Comparison of ENCODE assay signal across 16 cellular contexts in the genomic region with DNA sequence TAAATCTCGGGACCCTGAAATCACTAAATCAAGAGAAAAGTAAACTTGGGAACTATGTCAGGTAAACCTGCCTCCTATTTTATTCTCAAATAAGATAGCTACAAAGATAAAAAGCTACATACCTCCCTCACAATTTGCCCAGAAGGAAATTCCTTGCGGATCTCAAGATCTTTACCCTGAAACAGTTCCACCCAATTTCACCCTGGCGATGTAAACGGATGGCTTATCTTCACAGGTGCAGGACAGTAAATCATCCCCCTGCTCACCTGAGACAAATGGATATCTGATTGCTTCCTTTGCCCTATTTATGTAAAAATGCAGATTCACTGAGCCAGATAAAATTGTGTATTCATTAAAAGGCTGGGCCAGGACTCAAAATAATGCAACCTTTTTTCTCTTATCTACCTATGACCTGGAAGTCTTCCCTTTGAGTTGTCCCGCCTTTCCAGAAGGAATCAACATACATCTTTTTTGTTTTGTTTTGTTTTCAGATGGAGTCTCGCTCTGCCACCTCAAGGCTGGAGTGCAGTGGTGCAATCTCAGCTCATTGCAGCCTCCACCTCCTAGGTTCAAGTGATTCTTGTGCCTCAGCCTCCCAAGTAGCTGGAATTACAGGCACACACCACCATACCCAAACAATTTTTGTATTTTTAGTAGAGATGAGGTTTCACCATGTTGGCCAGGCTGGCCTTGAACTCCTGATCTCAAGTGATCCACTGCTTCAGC. TPM values are rescaled to one million over a fixed set of nuclear protein-coding genes. Genes with fewer than 3 reads are reported as not detected.
"Had no signal": no experiment of that assay in that cellular context is flagged by ENCODE, and none has a peak within 500 bp of the region (broad histone marks: within the 10 kb centered on the region; RNA-seq: fewer than 3 reads in every experiment).

No MANE protein-coding gene starts in this region.

- H3K9ac ChIP-seq: parathyroid adenoma had no signal

- ATAC-seq: activated T-cell treated with anti-CD3 and anti-CD28 coated beads, Interleukin-2, amount 50 U/mL, for 4 hours; gastrocnemius medialis; heart right ventricle; stimulated activated effector memory CD8-positive, alpha-beta T cell treated with anti-CD3 and anti-CD28 coated beads, Interleukin-12 subunit alpha, Interleukin-12 subunit beta, amount 100 ng/mL, for 72 hours had no signal

- H3K27me3 ChIP-seq: gastrocnemius medialis, heart right ventricle, thyroid gland had no signal

- H3K4me3 ChIP-seq: gastrocnemius medialis, heart right ventricle, smooth muscle cell, thyroid gland had no signal

- H3K27ac ChIP-seq: gastrocnemius medialis, heart right ventricle, parathyroid adenoma, thyroid gland had no signal

- H3K4me1 ChIP-seq: gastrocnemius medialis, heart right ventricle, parathyroid adenoma, thyroid gland had no signal

- H3K4me3 Mint-ChIP-seq: activated naive CD8-positive, alpha-beta T cell treated with anti-CD3 and anti-CD28 coated beads, Interleukin-2, amount 10 ng/mL, durations not matched to agents 7 days and 5 days; activated T-cell treated with anti-CD3 and anti-CD28 coated beads, Interleukin-2, amount 50 U/mL, for 4 hours; mesothelial cell of epicardium; stimulated activated effector memory CD8-positive, alpha-beta T cell treated with anti-CD3 and anti-CD28 coated beads, Interleukin-12 subunit alpha, Interleukin-12 subunit beta, amount 100 ng/mL, for 72 hours had no signal

- FAIRE-seq: colon, endothelial cell of umbilical vein had no signal

- H3K9me3 ChIP-seq: thyroid gland had no signal

- H3K27me3 Mint-ChIP-seq: activated naive CD8-positive, alpha-beta T cell treated with anti-CD3 and anti-CD28 coated beads, Interleukin-2, amount 10 ng/mL, durations not matched to agents 7 days and 5 days had no signal

- DNase-seq: activated CD4-positive, alpha-beta T cell treated with anti-CD3 and anti-CD28 coated beads, Interleukin-2, amount 50 U/mL, for 48 hours; activated CD4-positive, CD25-positive, alpha-beta regulatory T cell treated with anti-CD3 and anti-CD28 coated beads, Interleukin-2, amount 50 U/mL, for 72 hours; activated gamma-delta T cell; activated naive CD8-positive, alpha-beta T cell treated with anti-CD3 and anti-CD28 coated beads, Interleukin-2, amount 10 ng/mL, durations not matched to agents 7 days and 5 days; activated T-cell treated with anti-CD3 and anti-CD28 coated beads, Interleukin-2, amount 50 U/mL, for 4 hours; aorta; gastrocnemius medialis; heart right ventricle; retina; thyroid gland had no signal

- H3K27ac Mint-ChIP-seq: activated naive CD8-positive, alpha-beta T cell treated with anti-CD3 and anti-CD28 coated beads, Interleukin-2, amount 10 ng/mL, durations not matched to agents 7 days and 5 days; mesothelial cell of epicardium; stimulated activated effector memory CD8-positive, alpha-beta T cell treated with anti-CD3 and anti-CD28 coated beads, Interleukin-12 subunit alpha, Interleukin-12 subunit beta, amount 100 ng/mL, for 72 hours had no signal

RNA-seq across cellular contexts. Expression of gene CCL28, which starts 57.6 kb away (rescaled TPM):
- total RNA-seq: mesothelial cell of epicardium had no signal
